Comparison of ENCODE assay signal across 8 cellular contexts in the genomic region with DNA sequence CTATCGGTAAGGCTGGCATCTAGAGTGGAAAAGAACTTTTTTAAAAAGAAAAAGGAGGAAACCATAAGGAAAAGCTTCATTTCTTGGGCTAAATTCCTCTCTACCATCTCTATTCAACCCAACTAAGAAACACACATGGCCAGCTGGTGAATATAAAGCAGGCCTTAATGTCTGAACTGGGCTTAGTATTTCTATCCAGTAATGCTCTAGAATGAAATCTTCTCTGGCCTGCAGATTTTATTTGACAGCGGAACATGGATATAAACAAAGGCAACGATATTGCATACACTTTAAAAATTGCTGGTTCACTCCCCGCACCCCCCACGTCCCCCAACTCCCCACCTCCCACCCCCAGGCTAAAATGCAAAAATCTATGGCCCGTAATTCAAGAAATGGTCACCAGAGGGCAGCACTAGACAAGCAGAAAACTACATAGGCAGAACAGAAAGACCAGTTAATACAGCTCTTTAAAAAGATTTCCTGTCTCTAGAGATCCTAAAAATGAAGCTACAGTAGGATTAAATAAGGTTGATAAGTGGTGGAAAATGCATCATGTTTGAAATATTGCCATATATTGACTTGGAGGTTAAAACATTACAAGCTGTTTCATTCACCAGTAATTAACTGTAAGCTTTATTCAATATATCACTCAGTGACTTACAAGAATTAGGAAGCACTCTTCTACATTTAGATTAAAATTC.
DNase-seq lines count a peak whose midpoint lies in the region; TF ChIP-seq lines count a peak whose summit lies in the region.

No MANE protein-coding gene starts in this region.

- H3K4me1 ChIP-seq in adrenal gland (replicated peaks in 1 of 2) (peaks cover 6 to 7% of the 10 kb centered on the region in 2 donors), hepatocyte (ENCODE audit: insufficient read depth) (no peaks in the 10 kb centered on the region)

- no peak for TF ChIP-seq POLR2A in adrenal gland (IDR thresholded peaks at IDR 0.05)

- no peak overlapping the region for H3K4me3 ChIP-seq in GM12864 (ENCODE audit: low read depth, low read length)
- no peak overlapping the region for H3K4me3 ChIP-seq in HL-60 (replicated peaks; ENCODE audit: insufficient read depth, low read length)
- no peak overlapping the region for H3K4me3 ChIP-seq in adrenal gland
- no peak overlapping the region for H3K4me3 ChIP-seq in hepatocyte

- H3K4me2 ChIP-seq in hepatocyte = no peak overlapping the region

- peak; percentile 52 for TF ChIP-seq CTCF in 22Rv1 (IDR thresholded peaks at IDR 0.05)
- TF ChIP-seq CTCF in GM12864 (IDR thresholded peaks at IDR 0.05; ENCODE audit: low read depth, low read length, missing control alignments) = peak; percentile 58
- TF ChIP-seq CTCF in HL-60 (IDR thresholded peaks at IDR 0.05; ENCODE audit: insufficient read depth, low read length) = peak; percentile 12
- peak; percentile 41 to 75 (median 64) for TF ChIP-seq CTCF in adrenal gland (IDR thresholded peaks at IDR 0.05)
- TF ChIP-seq CTCF in hepatocyte (IDR thresholded peaks at IDR 0.05; ENCODE audit: poor library complexity) = peak; percentile 81

- 17 to 21% (median 19%) methylated on average over 6 of the region's 6 CpGs for WGBS in adrenal gland, 4 donors
- WGBS in hepatocyte (ENCODE audit: low lambda C conversion rate, missing lambda C conversion rate) = 18% methylated on average over 6 of the region's 6 CpGs

- H3K36me3 ChIP-seq in adrenal gland (replicated peaks in 1 of 2) (no peaks in the 10 kb centered on the region), hepatocyte (replicated peaks; ENCODE audit: insufficient read depth, low read depth) (no peaks in the 10 kb centered on the region)

- H3K79me2 ChIP-seq in hepatocyte = no peaks in the 10 kb centered on the region

- no peak overlapping the region for H2AFZ ChIP-seq in hepatocyte

- DNase-seq in GM12864 (ENCODE audit: low read depth) (no peak), HL-60 (ENCODE audit: low read depth in 1 of 2, low spot score in 1 of 2) (peak in 1 of 2 experiments; percentile 47), SK-N-DZ (ENCODE audit: low spot score) (peak; percentile 51), adrenal gland (peak in 5 of 7 donors; percentile 22 to 73 (median 51)), hepatocyte (ENCODE audit: low spot score) (peak; percentile 51), COR-L47 (lab: John Stamatoyannopoulos, UW) (no peak)
- DNase-seq in stimulated activated CD4-positive, alpha-beta T cell treated with anti-CD3 and anti-CD28 coated beads, Interleukin-12 subunit alpha, Interleukin-12 subunit beta, amount 100 ng/mL, for 48 hours (ENCODE audit: low read depth in 2 of 3, low spot score in 1 of 3) = peak in 2 of 3 donors; percentile 28 to 65

- H3K27ac ChIP-seq in 22Rv1 (peak overlapping the region; percentile 40), HL-60 (replicated peaks) (no peak overlapping the region), adrenal gland (no peak overlapping the region), hepatocyte (no peak overlapping the region)

- H3K27me3 ChIP-seq in HL-60 (ENCODE audit: insufficient read depth, poor library complexity, severe bottlenecking) (no peaks in the 10 kb centered on the region), adrenal gland (no peaks in the 10 kb centered on the region), hepatocyte (no peaks in the 10 kb centered on the region)

- no peaks in the 10 kb centered on the region for H3K9me3 ChIP-seq in adrenal gland (replicated peaks in 1 of 3)
- no peaks in the 10 kb centered on the region for H3K9me3 ChIP-seq in hepatocyte (ENCODE audit: low read depth)

- H3K9me2 ChIP-seq in hepatocyte (replicated peaks; ENCODE audit: insufficient read depth) = no peaks in the 10 kb centered on the region

- intact Hi-C loops in adrenal gland (cut with DNase I) = loop anchor here in 1 of 2 donors (5.0 kb wide), 1 partner anchor 244 kb away; no protein-coding TSS in a partner anchor

- H4K20me1 ChIP-seq in hepatocyte (ENCODE audit: insufficient read depth, poor library complexity, severe bottlenecking) = no peaks in the 10 kb centered on the region

Comparison
In these comparisons a context has a peak if more than half of its experiments do, and no peak if none do; other contexts are left out.
1. CTCF ChIP-seq: peak in every context shown above with its lines; median percentile 81 in hepatocyte; 64 in adrenal gland; 58 in GM12864; 52 in 22Rv1; 12 in HL-60.
2. DNase-seq: peak in SK-N-DZ (single experiment), adrenal gland (5 of 7), hepatocyte (single experiment) and stimulated activated CD4-positive, alpha-beta T cell treated with anti-CD3 and anti-CD28 coated beads, Interleukin-12 subunit alpha, Interleukin-12 subunit beta, amount 100 ng/mL, for 48 hours (2 of 3); none in GM12864 (single experiment) and COR-L47 (single experiment).